In the genomic region with DNA sequence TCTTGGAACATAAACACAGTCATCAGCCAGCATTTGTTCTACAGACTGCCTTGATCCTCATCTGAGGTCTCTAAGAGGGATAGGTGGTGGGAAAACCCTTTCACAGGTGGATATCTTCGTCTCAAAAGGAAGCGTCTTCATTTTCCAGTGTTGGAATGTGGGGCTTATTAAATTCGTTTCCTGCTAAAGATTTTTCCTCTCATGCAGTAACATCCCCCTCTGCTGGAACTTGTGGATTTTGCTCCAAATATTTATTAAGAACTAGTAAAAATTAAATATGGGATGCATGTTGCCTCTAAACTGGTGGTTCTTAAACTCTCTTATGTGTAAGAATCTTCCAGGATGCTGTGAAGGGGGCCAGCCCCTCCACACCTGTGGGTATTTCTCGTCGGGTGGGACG, we compare ENCODE assay signal across 9 cellular contexts. TPM values are rescaled to one million over a fixed set of nuclear protein-coding genes. Genes with fewer than 3 reads are reported as not detected.
DNase-seq lines count a peak whose midpoint lies in the region; ATAC-seq and TF ChIP-seq lines count a peak whose summit lies in the region.
"Had no signal": no experiment of that assay in that cellular context is flagged by ENCODE, and none has a peak within 500 bp of the region (broad histone marks: within the 10 kb centered on the region; RNA-seq: fewer than 3 reads in every experiment).

No MANE protein-coding gene starts in this region.

- DNase-seq in NCI-H2196 (lab: John Stamatoyannopoulos, UW; ENCODE audit: unreplicated experiment) = peak; percentile 18
- DNase-seq in NCI-H2196 treated with DMSO at 0.1 percent for 48 hours (lab: John Stamatoyannopoulos, UW; ENCODE audit: unreplicated experiment) = no peak
- peak; percentile 40 for DNase-seq in OCI-M1 (lab: John Stamatoyannopoulos, UW)
- peak; percentile 77 for DNase-seq in fibroblast of the aortic adventitia (ENCODE audit: low read depth)
- DNase-seq in superior temporal gyrus (ENCODE audit: extremely low spot score) = peak; percentile 79

- TF ChIP-seq CTCF in fibroblast of the aortic adventitia (IDR thresholded peaks at IDR 0.05; ENCODE audit: insufficient read depth, low read length) = peak; percentile 64

- H3K4me3 ChIP-seq in fibroblast of the aortic adventitia (ENCODE audit: low read depth, low read length) = no peak overlapping the region
- H3K4me3 ChIP-seq: skin epidermis had no signal

- no peak for ATAC-seq in HG02588 (IDR thresholded peaks at IDR 0.05; ENCODE audit: unreplicated experiment)
- no peak for ATAC-seq in GM19328 (IDR thresholded peaks at IDR 0.05; ENCODE audit: unreplicated experiment)
- no peak for ATAC-seq in GM19023 (IDR thresholded peaks at IDR 0.05; ENCODE audit: unreplicated experiment)

RNA-seq across cellular contexts. Expression of a gene that starts 20.1 kb away (rescaled TPM):
- 3.3 and 5.6 TPM in 2 replicates for total RNA-seq in fibroblast of the aortic adventitia (ENCODE audit: low replicate concordance)
